ENCODE assay signal across 9 cellular contexts in the genomic region with DNA sequence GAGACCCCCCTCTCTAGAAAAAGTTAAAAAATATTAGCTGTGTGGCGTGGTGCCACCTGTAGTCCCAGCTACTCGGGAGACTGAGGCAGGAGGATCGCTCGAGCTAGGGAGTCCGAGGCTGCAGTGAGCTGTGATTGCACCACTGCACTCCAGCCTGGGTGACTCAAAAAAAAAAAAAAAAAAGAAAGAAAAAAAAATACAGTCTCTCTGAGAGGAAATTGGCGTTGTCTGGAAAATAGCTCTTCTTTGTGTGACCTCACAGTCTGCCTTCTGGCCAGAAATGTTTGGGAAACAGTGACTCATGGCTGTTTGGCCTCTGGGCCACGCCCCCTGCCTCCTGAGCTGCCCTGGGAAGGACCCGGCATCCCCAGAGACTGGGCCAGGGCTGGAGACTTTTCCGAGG. TPM values are rescaled to one million over a fixed set of nuclear protein-coding genes. Genes with fewer than 3 reads are reported as not detected.
A peak's percentile ranks its signal among the peaks of the same experiment; 100 is the strongest.
DNase-seq lines count a peak whose midpoint lies in the region; ATAC-seq and TF ChIP-seq lines count a peak whose summit lies in the region.
"Had no signal": no experiment of that assay in that cellular context is flagged by ENCODE, and none has a peak within 500 bp of the region (broad histone marks: within the 10 kb centered on the region; RNA-seq: fewer than 3 reads in every experiment).

No MANE protein-coding gene starts in this region.

- peaks cover 12% of the 10 kb centered on the region for H3K36me3 Mint-ChIP-seq in mesothelial cell of epicardium

- CTCF ChIA-PET in PC-3 (lab: Charles Lee) = interaction anchor here (0.5 to 1.2 kb wide), 16 partner anchors 11 to 158 kb away, joined by 3 to 18 read pairs (median 4); a partner anchor contains a TSS

- H3K4me1 Mint-ChIP-seq in mesothelial cell of epicardium = peaks cover 3% of the 10 kb centered on the region

- peak overlapping the region; percentile 75 for H3K9ac ChIP-seq in GM23248
- H3K9ac ChIP-seq in PC-3 (ENCODE audit: low read length) = no peak overlapping the region
- H3K9ac ChIP-seq: KMS-11 had no signal

- no peaks in the 10 kb centered on the region for H3K27me3 ChIP-seq in GM23248 (replicated peaks; ENCODE audit: insufficient read depth)
- H3K27me3 ChIP-seq in PC-3 (ENCODE audit: low read length) = no peaks in the 10 kb centered on the region

- POLR2A ChIA-PET in PC-3 (lab: Charles Lee; ENCODE audit: unreplicated experiment) = interaction anchor here (0.6 to 1.1 kb wide), 5 partner anchors 10 to 495 kb away, joined by 4 to 27 read pairs (median 8); a partner anchor contains a TSS

- H3K9me2 ChIP-seq in GM23248 (ENCODE audit: insufficient read depth) (no peaks in the 10 kb centered on the region), PC-3 (replicated peaks; ENCODE audit: low read length) (no peaks in the 10 kb centered on the region)

- H3K36me3 ChIP-seq in GM23248 (ENCODE audit: low read depth) (no peaks in the 10 kb centered on the region), PC-3 (ENCODE audit: low read depth, low read length) (no peaks in the 10 kb centered on the region)

- in situ Hi-C loops in GM23248 (cut with MboI) = no loop called here

- H3K4me2 ChIP-seq in GM23248 (ENCODE audit: unreplicated experiment) (peak overlapping the region; percentile 49), PC-3 (ENCODE audit: low read length) (peak overlapping the region; percentile 77)
- H3K4me2 ChIP-seq: KMS-11 had no signal

- intact Hi-C loops in PC-3 (cut with micrococcal nuclease) = no loop called here

- H3K9me3 ChIP-seq in GM23248 (ENCODE audit: low read depth) (no peaks in the 10 kb centered on the region), PC-3 (ENCODE audit: low read length) (no peaks in the 10 kb centered on the region)

- no peak overlapping the region for H3K4me3 Mint-ChIP-seq in mesothelial cell of epicardium

- H3K9me3 Mint-ChIP-seq in mesothelial cell of epicardium = no peaks in the 10 kb centered on the region

- ATAC-seq in PC-3 (peak; percentile 98), GM21360 (IDR thresholded peaks at IDR 0.05; ENCODE audit: unreplicated experiment) (no peak)

- H3K79me2 ChIP-seq in GM23248 (ENCODE audit: insufficient read depth) (no peaks in the 10 kb centered on the region), PC-3 (ENCODE audit: low read length) (no peaks in the 10 kb centered on the region)

- 1 to 3% methylated on average over 9 of the region's 9 CpGs for WGBS in GM23248 (ENCODE audit: low coverage in 1 of 2, low lambda C conversion rate in 2 of 2, missing lambda C conversion rate in 2 of 2), 2 experiments

- no peaks in the 10 kb centered on the region for H4K20me1 ChIP-seq in GM23248 (ENCODE audit: insufficient read depth)
- no peaks in the 10 kb centered on the region for H4K20me1 ChIP-seq in PC-3 (ENCODE audit: low read length)

- H2AFZ ChIP-seq in GM23248 (peak overlapping the region; percentile 64), PC-3 (ENCODE audit: low read length) (peak overlapping the region; percentile 52)

- H3K27me3 Mint-ChIP-seq in mesothelial cell of epicardium (ENCODE audit: low read depth) = no peaks in the 10 kb centered on the region

- TF ChIP-seq CTCF in PC-3 (conservative IDR thresholded peaks at IDR 0.05; ENCODE audit: low read depth, low read length) (no peak), mesothelial cell of epicardium (IDR thresholded peaks at IDR 0.05; ENCODE audit: unreplicated experiment) (no peak)

- peak overlapping the region; percentile 90 for H3K27ac ChIP-seq in GM23248
- peak overlapping the region; percentile 36 for H3K27ac ChIP-seq in PC-3 (ENCODE audit: low read length)
- H3K27ac ChIP-seq: KMS-11 had no signal

- H3K4me1 ChIP-seq in GM23248 (ENCODE audit: insufficient read depth) (peaks cover 12% of the 10 kb centered on the region; the same call in 1 of the 2 replicates), PC-3 (ENCODE audit: insufficient read depth, low read length) (peaks cover 15% of the 10 kb centered on the region)

- DNase-seq in GM23248 = peak; percentile 100
- peak; percentile 96 for DNase-seq in PC-3
- DNase-seq in epidermal melanocyte (ENCODE audit: insufficient read length, low spot score) = peak; percentile 79
- peak in 1 of 2 experiments; percentile 42 for DNase-seq in mesothelial cell of epicardium (ENCODE audit: low spot score in 2 of 2, unreplicated experiment in 2 of 2)
- no peak for DNase-seq in effector CD8-positive, alpha-beta T cell (lab: John Stamatoyannopoulos, UW)
- DNase-seq in activated CD4-positive, CD25-positive, alpha-beta regulatory T cell (lab: John Stamatoyannopoulos, UW) = no peak
- DNase-seq in NCI-H524 treated with DMSO at 0.1 percent for 48 hours (lab: John Stamatoyannopoulos, UW) = no peak

- H3K4me3 ChIP-seq in GM23248 (peak overlapping the region; percentile 54), PC-3 (ENCODE audit: low read length) (peak overlapping the region; percentile 49; the same call in 1 of the 2 replicates)

- no TSS peak for BruUV-seq in PC-3 (replicated peaks; lab: Mats Ljungman, UMichigan)

- peak overlapping the region; percentile 59 for H3K27ac Mint-ChIP-seq in mesothelial cell of epicardium

- H3F3A ChIP-seq in GM23248 (ENCODE audit: insufficient read depth) (peaks cover 7% of the 10 kb centered on the region; the same call in 1 of the 2 replicates), PC-3 (ENCODE audit: low read length, unreplicated experiment) (no peaks in the 10 kb centered on the region)

RNA-seq across cellular contexts. Expression of a gene that starts 10.7 kb away (rescaled TPM):
- 64.2 and 87.4 TPM in 2 replicates for total RNA-seq in GM23248 (2014; rRNA removed; shearing (Covaris generic))
- 33.1 and 33.4 TPM in 2 replicates for polyA plus RNA-seq in GM23248 (2016; fragmentation: Nextera tagmentation; extraction: Ambion mirVana)
- total RNA-seq in PC-3 (2014; rRNA removed) (58.6 and 58.7 TPM in 2 replicates), mesothelial cell of epicardium (20.7 to 21.4 TPM (median 21.4 TPM) in 3 replicates)

RNA-seq across cellular contexts. Expression of a gene that starts 21.0 kb away (rescaled TPM):
- 69.4 and 71.0 TPM in 2 replicates for total RNA-seq in GM23248 (2014; rRNA removed; shearing (Covaris generic))
- polyA plus RNA-seq in GM23248 (2016; fragmentation: Nextera tagmentation; extraction: Ambion mirVana) = 116 and 117 TPM in 2 replicates
- total RNA-seq in PC-3 (2014; rRNA removed) (165 and 287 TPM in 2 replicates), mesothelial cell of epicardium (249 to 259 TPM (median 252 TPM) in 3 replicates)

RNA-seq across cellular contexts. Expression of a gene that starts 33.7 kb away (rescaled TPM):
- 10.4 and 13.3 TPM in 2 replicates for total RNA-seq in GM23248 (2014; rRNA removed; shearing (Covaris generic))
- 84.9 and 85.9 TPM in 2 replicates for polyA plus RNA-seq in GM23248 (2016; fragmentation: Nextera tagmentation; extraction: Ambion mirVana)
- total RNA-seq in PC-3 (2014; rRNA removed) (29.7 and 43.6 TPM in 2 replicates), mesothelial cell of epicardium (150 to 151 TPM (median 150 TPM) in 3 replicates)

RNA-seq across cellular contexts. Expression of a gene that starts 59.9 kb away (rescaled TPM):
- total RNA-seq in GM23248 (2014; rRNA removed; shearing (Covaris generic)) = 11.4 and 13.1 TPM in 2 replicates
- 37.9 and 39.9 TPM in 2 replicates for polyA plus RNA-seq in GM23248 (2016; fragmentation: Nextera tagmentation; extraction: Ambion mirVana)
- total RNA-seq in PC-3 (2014; rRNA removed) (6.7 and 10.7 TPM in 2 replicates), mesothelial cell of epicardium (2.0 to 3.7 TPM (median 3.5 TPM) in 3 replicates)

Comparison
In these comparisons a context has a peak if more than half of its experiments do, and no peak if none do; other contexts are left out.
1. DNase-seq: peak in GM23248 (single experiment), PC-3 (single experiment) and epidermal melanocyte (single experiment); none in effector CD8-positive, alpha-beta T cell (single experiment), activated CD4-positive, CD25-positive, alpha-beta regulatory T cell (0 of 4) and NCI-H524 treated with DMSO at 0.1 percent for 48 hours (single experiment).